ENCODE assay signal across 8 cellular contexts in genomic region chrX:40173662-40174593, GRCh38.
DNase-seq lines count a peak whose midpoint lies in the region; ATAC-seq and TF ChIP-seq lines count a peak whose summit lies in the region.

No MANE protein-coding gene starts in this region.

- no peak for TF ChIP-seq POLR2A in transverse colon (IDR thresholded peaks at IDR 0.05)

- H3K36me3 ChIP-seq in colonic mucosa: no peaks in the 10 kb centered on the region
- H3K36me3 ChIP-seq in transverse colon: no peaks in the 10 kb centered on the region

- H3K27ac Mint-ChIP-seq in naive B cell: peak overlapping the region; percentile 96 to 100 (median 99)

- no peaks in the 10 kb centered on the region for H3K36me3 Mint-ChIP-seq in naive B cell

- peak overlapping the region; percentile 85 to 96 (median 95) for H3K4me3 Mint-ChIP-seq in naive B cell

- H3K27me3 Mint-ChIP-seq in naive B cell: peaks cover 0 to 5% (median 0%) of the 10 kb centered on the region in 3 donors

- in situ Hi-C loops in transverse colon (cut with MboI; ENCODE audit: low pct_ligation_motif_present in 1 of 4, low pct_unique_long_range_greater_than_20kb in 1 of 4, low sequenced_read_pairs in 3 of 4): no loop called here

- H3K27ac ChIP-seq in VCaP: peak overlapping the region; percentile 98
- peak overlapping the region; percentile 93 for H3K27ac ChIP-seq in colonic mucosa
- peak overlapping the region; percentile 93 to 99 (median 98) for H3K27ac ChIP-seq in transverse colon

- no peak for TF ChIP-seq EP300 in transverse colon (IDR thresholded peaks at IDR 0.05; ENCODE audit: low read depth)

- DNase-seq in COLO668 (lab: John Stamatoyannopoulos, UW; ENCODE audit: unreplicated experiment): peak; percentile 63
- DNase-seq in KG1 (lab: John Stamatoyannopoulos, UW): peak; percentile 8
- peak; percentile 52 for DNase-seq in colonic mucosa
- DNase-seq in naive B cell: no peak
- peak; percentile 38 for DNase-seq in transverse colon
- DNase-seq in C1 segment of cervical spinal cord (lab: John Stamatoyannopoulos, UW): no peak
- no peak for DNase-seq in midbrain (lab: John Stamatoyannopoulos, UW)

- no peak overlapping the region for H3K4me3 ChIP-seq in colonic mucosa
- peak overlapping the region in 1 of 4 donors; percentile 60 for H3K4me3 ChIP-seq in transverse colon

- 45 to 100% methylated on average over 1 to 39 of the region's 39 CpGs for WGBS in transverse colon (ENCODE audit: low coverage in 1 of 2), 2 donors

- H3K9me3 Mint-ChIP-seq in naive B cell: peaks cover 0 to 10% (median 2%) of the 10 kb centered on the region in 7 donors

- TF ChIP-seq CTCF in VCaP (conservative IDR thresholded peaks at IDR 0.05) (no peak), colonic mucosa (IDR thresholded peaks at IDR 0.05) (no peak), transverse colon (IDR thresholded peaks at IDR 0.05) (no peak)

- H3K9me3 ChIP-seq in colonic mucosa: no peaks in the 10 kb centered on the region
- H3K9me3 ChIP-seq in transverse colon: no peaks in the 10 kb centered on the region

- H3K27me3 ChIP-seq in colonic mucosa: peaks cover 22% of the 10 kb centered on the region
- no peaks in the 10 kb centered on the region for H3K27me3 ChIP-seq in transverse colon

- no peak for ATAC-seq in naive B cell (ENCODE audit: low read depth in 2 of 2)

- no peaks in the 10 kb centered on the region for H3K4me1 ChIP-seq in colonic mucosa
- H3K4me1 ChIP-seq in transverse colon: peaks cover 10 to 41% (median 25%) of the 10 kb centered on the region in 4 donors

- intact Hi-C loops in colonic mucosa (cut with DNase I) (loop anchor here (10.0 kb wide), 1 partner anchor 159 kb away; no protein-coding TSS in a partner anchor), transverse colon (cut with DNase I; ENCODE audit: low total_unique reads) (no loop called here)

- peak overlapping the region; percentile 6 to 82 for H3K9ac ChIP-seq in colonic mucosa (ENCODE audit: low read depth in 2 of 2, low read length in 2 of 2)

- H3K4me1 Mint-ChIP-seq in naive B cell: peaks cover 33 to 58% (median 45%) of the 10 kb centered on the region in 3 donors

Comparison
In these comparisons a context has a peak if more than half of its experiments do, and no peak if none do; other contexts are left out.
1. DNase-seq: peak in COLO668 (single experiment), KG1 (single experiment), colonic mucosa (single experiment) and transverse colon (single experiment); none in naive B cell (single experiment), C1 segment of cervical spinal cord (0 of 14) and midbrain (single experiment).
2. Peak in every context shown above with its lines, with median percentiles within 50 percentile points of each other: H3K27ac ChIP-seq.